In the genomic region with DNA sequence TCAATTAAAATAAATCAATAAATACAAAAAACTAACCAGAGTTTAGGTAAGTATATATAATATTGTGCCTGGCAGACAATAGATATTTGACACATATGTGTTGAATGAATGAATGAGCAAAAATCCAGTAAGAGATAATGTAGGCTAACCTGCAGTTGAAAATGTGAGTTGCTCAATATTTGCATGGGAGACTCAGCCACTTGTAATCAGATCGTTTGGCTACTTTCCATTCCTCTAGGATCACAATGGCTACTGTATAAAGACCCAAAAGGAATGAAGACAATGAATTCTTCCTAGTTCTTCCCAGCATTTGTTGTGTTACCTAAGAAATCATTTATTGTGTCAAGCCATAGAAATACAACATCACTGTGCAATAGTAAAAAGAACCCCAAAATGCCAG, we compare ENCODE assay signal across 24 cellular contexts. TPM values are rescaled to one million over a fixed set of nuclear protein-coding genes. Genes with fewer than 3 reads are reported as not detected.
"Had no signal": no experiment of that assay in that cellular context is flagged by ENCODE, and none has a peak within 500 bp of the region (broad histone marks: within the 10 kb centered on the region; RNA-seq: fewer than 3 reads in every experiment).

No MANE protein-coding gene starts in this region.

- ATAC-seq: left cardiac atrium; left lung; mucosa of descending colon; naive thymus-derived CD4-positive, alpha-beta T cell; natural killer cell treated with Interleukin-12 subunit alpha and Interleukin-12 subunit beta and Interleukin-15 and Interleukin-18, amount 100 ng/mL, for 72 hours; sciatic nerve; stimulated activated effector memory CD8-positive, alpha-beta T cell treated with anti-CD3 and anti-CD28 coated beads, Interleukin-12 subunit alpha, Interleukin-12 subunit beta, amount 100 ng/mL, for 72 hours; upper lobe of right lung had no signal

- H3K4me3 ChIP-seq: left lung, lung, mucosa of descending colon, ovary, right atrium auricular region, skin epidermis, suprapubic skin, thoracic aorta, tibial artery, upper lobe of right lung had no signal

- H3K27ac ChIP-seq: left lung, ovary, right atrium auricular region, skin epidermis, suprapubic skin, thoracic aorta, tibial artery, upper lobe of right lung had no signal

- H3K9me3 ChIP-seq: ovary, suprapubic skin, thoracic aorta, upper lobe of right lung had no signal

- DNase-seq: hippocampal formation; kidney glomerular epithelial cell; left cardiac atrium; left lung; midbrain; mucosa of descending colon; naive thymus-derived CD4-positive, alpha-beta T cell; ovary; stimulated activated CD4-positive, alpha-beta T cell treated with anti-CD3 and anti-CD28 coated beads, Interleukin-12 subunit alpha, Interleukin-12 subunit beta, amount 100 ng/mL, for 4 hours; stimulated activated CD4-positive, alpha-beta T cell treated with anti-CD3 and anti-CD28 coated beads, Interleukin-15, amount 100 ng/mL, for 24 hours; stimulated activated CD4-positive, alpha-beta T cell treated with anti-CD3 and anti-CD28 coated beads, Interleukin-2, amount 100 ng/mL, for 24 hours; stimulated activated CD4-positive, alpha-beta T cell treated with anti-CD3 and anti-CD28 coated beads, Interleukin-4, amount 100 ng/mL, for 1 hour; stimulated activated naive CD4-positive, alpha-beta T cell; tibial artery; upper lobe of right lung had no signal

- H3K4me1 ChIP-seq: left lung, right atrium auricular region, suprapubic skin, tibial artery had no signal

- H3K36me3 ChIP-seq: left lung, ovary, right atrium auricular region, suprapubic skin, thoracic aorta, upper lobe of right lung had no signal

- H3K27me3 ChIP-seq: left lung, ovary, right atrium auricular region, suprapubic skin, tibial artery, upper lobe of right lung had no signal

RNA-seq across cellular contexts. Expression of a gene that starts 25.3 kb away (rescaled TPM):
- total RNA-seq: naive thymus-derived CD4-positive, alpha-beta T cell; natural killer cell treated with Interleukin-12 subunit alpha and Interleukin-12 subunit beta and Interleukin-15 and Interleukin-18, amount 100 ng/mL, for 72 hours had no signal
- polyA plus RNA-seq: keratinocyte; naive thymus-derived CD4-positive, alpha-beta T cell had no signal
